26 cellular contexts compared by ENCODE assay signal in the genomic region with DNA sequence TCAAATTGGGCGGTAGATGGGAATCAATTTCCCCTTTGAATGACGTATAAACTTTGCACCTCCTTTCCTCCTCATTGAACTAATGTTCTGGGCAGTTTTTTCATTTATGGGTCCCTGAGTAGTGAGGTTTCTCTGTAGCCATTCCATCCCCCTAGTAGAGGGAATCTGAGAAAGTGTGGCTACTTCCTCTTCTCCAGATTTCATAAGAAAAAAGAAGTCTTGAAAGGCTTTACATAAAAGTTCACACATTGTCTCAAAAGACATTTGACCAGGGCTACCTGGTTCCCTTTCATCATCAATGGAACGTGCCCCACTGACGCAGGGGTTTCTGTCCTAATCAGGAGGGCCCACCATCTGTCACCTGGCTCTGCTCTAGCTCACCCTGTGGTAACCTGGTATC. TPM values are rescaled to one million over a fixed set of nuclear protein-coding genes. Genes with fewer than 3 reads are reported as not detected.
"Had no signal": no experiment of that assay in that cellular context is flagged by ENCODE, and none has a peak within 500 bp of the region (broad histone marks: within the 10 kb centered on the region; RNA-seq: fewer than 3 reads in every experiment).

No MANE protein-coding gene starts in this region.

- H3K4me1 ChIP-seq: Peyer's patch had no signal

- H3K36me3 ChIP-seq: brain microvascular endothelial cell, cardiac muscle cell, Peyer's patch had no signal

- H3K27me3 ChIP-seq: brain microvascular endothelial cell, cardiac muscle cell, Peyer's patch had no signal

- H3K4me3 Mint-ChIP-seq: activated CD8-positive, alpha-beta T cell treated with anti-CD3 and anti-CD28 coated beads, Interleukin-2, amount 10 ng/mL, durations not matched to agents 7 days and 5 days; activated naive CD8-positive, alpha-beta T cell; T-cell; WTC11 had no signal

- H3K27ac ChIP-seq: brain microvascular endothelial cell, cardiac muscle cell, KMS-11, Peyer's patch, RWPE1 had no signal

- H3K27ac Mint-ChIP-seq: activated CD8-positive, alpha-beta T cell treated with anti-CD3 and anti-CD28 coated beads, Interleukin-2, amount 10 ng/mL, durations not matched to agents 7 days and 5 days; activated naive CD8-positive, alpha-beta T cell; T-cell; WTC11 had no signal

- ATAC-seq: activated CD8-positive, alpha-beta T cell treated with anti-CD3 and anti-CD28 coated beads, Interleukin-2, amount 10 ng/mL, durations not matched to agents 7 days and 5 days; T-cell; WTC11 had no signal

- H3K36me3 Mint-ChIP-seq: T-cell had no signal

- H3K9me3 ChIP-seq: Peyer's patch had no signal

- H3K27me3 Mint-ChIP-seq: activated naive CD8-positive, alpha-beta T cell; T-cell had no signal

- H3K4me3 ChIP-seq: cardiac muscle cell, Peyer's patch had no signal

- H3K9ac ChIP-seq: KMS-11 had no signal

- H3K4me1 Mint-ChIP-seq: T-cell, WTC11 had no signal

- DNase-seq: activated CD4-positive, alpha-beta T cell treated with anti-CD3 and anti-CD28 coated beads for 48 hours; activated CD4-positive, alpha-beta T cell treated with anti-CD3 and anti-CD28 coated beads, Interleukin-2, amount 50 U/mL, for 4 hours; activated CD4-positive, CD25-positive, alpha-beta regulatory T cell treated with anti-CD3 and anti-CD28 coated beads, Interleukin-2, amount 50 U/mL, for 72 hours; activated CD8-positive, alpha-beta memory T cell treated with anti-CD3 and anti-CD28 coated beads, Interleukin-2, amount 50 U/mL, for 48 hours; activated CD8-positive, alpha-beta T cell treated with anti-CD3 and anti-CD28 coated beads, Interleukin-2, amount 10 ng/mL, durations not matched to agents 7 days and 5 days; activated naive CD4-positive, alpha-beta T cell treated with Interleukin-2 at 50 U/mL for 16 hours; activated T-cell treated with anti-CD3 and anti-CD28 coated beads, Interleukin-2, amount 50 U/mL, for 1 hour; brain microvascular endothelial cell; IMR-90; NCI-H1092 treated with DMSO at 0.1 percent for 48 hours; NCI-H1417 treated with DMSO at 0.1 percent for 48 hours; NCI-H1694; NCI-H2029; NCI-H2107; NCI-H2171 treated with DMSO at 0.1 percent for 48 hours; NCI-H345; NCI-H510A; NCI-H526 treated with DMSO at 0.1 percent for 48 hours; Peyer's patch; Right ventricle myocardium superior; T-cell had no signal

RNA-seq across cellular contexts. Expression of a gene that starts 57.3 kb away (rescaled TPM):
- total RNA-seq: activated CD8-positive, alpha-beta T cell treated with anti-CD3 and anti-CD28 coated beads, Interleukin-2, amount 10 ng/mL, durations not matched to agents 7 days and 5 days had no signal
